Comparison of ENCODE assay signal across 21 cellular contexts in genomic region chr20:45508068-45508886, GRCh38. TPM values are rescaled to one million over a fixed set of nuclear protein-coding genes. Genes with fewer than 3 reads are reported as not detected.
A peak's percentile ranks its signal among the peaks of the same experiment; 100 is the strongest.
DNase-seq lines count a peak whose midpoint lies in the region; ATAC-seq, FAIRE-seq and TF ChIP-seq lines count a peak whose summit lies in the region.
"Had no signal": no experiment of that assay in that cellular context is flagged by ENCODE, and none has a peak within 500 bp of the region (broad histone marks: within the 10 kb centered on the region; RNA-seq: fewer than 3 reads in every experiment).

No MANE protein-coding gene starts in this region.

- peaks cover 0 to 19% of the 10 kb centered on the region in 2 experiments; a peak in 2 of 4 replicates for H3K4me1 ChIP-seq in HCT116 (ENCODE audit: control insufficient read depth in 1 of 2, insufficient read depth in 2 of 2, low read length in 2 of 2)
- peaks cover 0 to 7% of the 10 kb centered on the region in 2 experiments; a peak in 3 of 5 replicates for H3K4me1 ChIP-seq in K562 (replicated peaks in 1 of 2; ENCODE audit: control insufficient read depth in 2 of 2, insufficient read depth in 2 of 2, low read length in 2 of 2)
- no peaks in the 10 kb centered on the region for H3K4me1 ChIP-seq in mucosa of descending colon (ENCODE audit: low read depth)
- H3K4me1 ChIP-seq in gastrocnemius medialis: no peaks in the 10 kb centered on the region
- H3K4me1 ChIP-seq: BE2C had no signal

- POLR2A ChIA-PET in HCT116 (lab: Charles Lee): no interaction called here
- POLR2A ChIA-PET in K562 (lab: Yijun Ruan, JAX): no interaction called here

- H3K4me3 ChIP-seq in HCT116 (replicated peaks in 1 of 2; ENCODE audit: low read depth in 1 of 2, low read length in 2 of 2): no peak overlapping the region
- H3K4me3 ChIP-seq in K562: no peak overlapping the region
- no peak overlapping the region for H3K4me3 ChIP-seq in mucosa of descending colon
- H3K4me3 ChIP-seq in gastrocnemius medialis: no peak overlapping the region
- H3K4me3 ChIP-seq: MG63, Peyer's patch had no signal

- no peak for TF ChIP-seq EP300 in K562 (IDR thresholded peaks at IDR 0.05; ENCODE audit: low read length)

- RAD21 ChIA-PET in HCT116 (lab: Charles Lee; ENCODE audit: low non-redundant PET in 1 of 2, low total read pairs in 2 of 2, uncharacterized antibody in 2 of 2, unreplicated experiment in 2 of 2): no interaction called here

- TF ChIP-seq CTCF in HCT116 (IDR thresholded peaks at IDR 0.05 in 2 of 3, conservative IDR thresholded peaks at IDR 0.05 in 1 of 3; ENCODE audit: borderline replicate concordance in 1 of 3, insufficient read depth in 1 of 3, low read depth in 2 of 3, low read length in 2 of 3): no peak
- no peak for TF ChIP-seq CTCF in K562 (IDR thresholded peaks at IDR 0.05 in 2 of 3, conservative IDR thresholded peaks at IDR 0.05 in 1 of 3; ENCODE audit: insufficient read depth in 2 of 3, low read depth in 1 of 3, low read length in 3 of 3)
- no peak for TF ChIP-seq CTCF in mucosa of descending colon (IDR thresholded peaks at IDR 0.05)
- TF ChIP-seq CTCF in gastrocnemius medialis (IDR thresholded peaks at IDR 0.05 in 4 of 5, conservative IDR thresholded peaks at IDR 0.05 in 1 of 5): no peak

- no peaks in the 10 kb centered on the region for H3K79me2 ChIP-seq in HCT116 (ENCODE audit: insufficient read depth, low read length)
- H3K79me2 ChIP-seq in K562 (ENCODE audit: control insufficient read depth, insufficient read depth, low read length): no peaks in the 10 kb centered on the region

- no peak for TF ChIP-seq RAD21 in HCT116 (IDR thresholded peaks at IDR 0.05; ENCODE audit: low read depth)
- no peak for TF ChIP-seq RAD21 in K562 (CRISPR knock-in tag; conservative IDR thresholded peaks at IDR 0.05 in 1 of 2, IDR thresholded peaks at IDR 0.05 in 1 of 2)

- DNase-seq in HCT116 (ENCODE audit: low read depth, low spot score) (no peak), M059J (ENCODE audit: low read depth) (peak; percentile 44), K562 (ENCODE audit: extremely low read depth in 1 of 4, low spot score in 3 of 4) (no peak), mucosa of descending colon (no peak), gastrocnemius medialis (no peak), cortex of kidney (lab: John Stamatoyannopoulos, UW) (no peak), medulla oblongata (ENCODE audit: extremely low spot score) (no peak)
- DNase-seq: BE2C; CD8-positive, alpha-beta T cell; EL; H9; MG63; NCI-H1092 treated with DMSO at 0.1 percent for 48 hours; NCI-H1694 treated with DMSO at 0.1 percent for 48 hours; NCI-H345; NCI-H526 treated with DMSO at 0.1 percent for 48 hours; Right ventricle myocardium superior; SK-N-SH had no signal

- H3K9me3 ChIP-seq in HCT116 (ENCODE audit: control insufficient read depth in 1 of 2, insufficient read depth in 1 of 2, low read depth in 1 of 2, low read length in 2 of 2) (no peaks in the 10 kb centered on the region), K562 (replicated peaks; ENCODE audit: control insufficient read depth, insufficient read depth, low read depth, low read length) (no peaks in the 10 kb centered on the region), mucosa of descending colon (no peaks in the 10 kb centered on the region), gastrocnemius medialis (no peaks in the 10 kb centered on the region)
- H3K9me3 ChIP-seq: BE2C, MG63, Peyer's patch, SK-N-SH had no signal

- H3K27me3 ChIP-seq in HCT116 (ENCODE audit: insufficient read depth, low read length) (0 out of 2 replicates have a peak, but pooled peaks cover 2% of the 10 kb centered on the region), K562 (ENCODE audit: control insufficient read depth in 2 of 2, insufficient read depth in 2 of 2, low read length in 2 of 2) (peaks cover 0 to 3% of the 10 kb centered on the region in 2 experiments; a peak in 1 of 5 replicates), gastrocnemius medialis (no peaks in the 10 kb centered on the region)
- H3K27me3 ChIP-seq: BE2C, Peyer's patch had no signal

- intact Hi-C loops in HCT116 (cut with micrococcal nuclease): no loop called here
- intact Hi-C loops in K562 (cut with micrococcal nuclease): no loop called here
- intact Hi-C loops in mucosa of descending colon (cut with DNase I, micrococcal nuclease): no loop called here
- intact Hi-C loops in gastrocnemius medialis (cut with DNase I; ENCODE audit: low total_unique reads): no loop called here

- H3K27ac ChIP-seq in HCT116 (ENCODE audit: low read depth, low read length) (no peak overlapping the region), K562 (ENCODE audit: extremely low read depth, low read depth, low read length) (no peak overlapping the region; the same call in 2 of the 3 replicates), gastrocnemius medialis (no peak overlapping the region)

- H3K9me2 ChIP-seq in HCT116 (ENCODE audit: insufficient read depth): no peaks in the 10 kb centered on the region
- H3K9me2 ChIP-seq: SK-N-SH had no signal

- TF ChIP-seq POLR2A in HCT116 (IDR thresholded peaks at IDR 0.05; ENCODE audit: borderline replicate concordance, extremely low read depth, insufficient read depth, insufficient read length) (no peak), K562 (conservative IDR thresholded peaks at IDR 0.05) (no peak), gastrocnemius medialis (IDR thresholded peaks at IDR 0.05) (no peak)

- H3K4me2 ChIP-seq in HCT116 (ENCODE audit: low read length): peak overlapping the region; percentile 52
- H3K4me2 ChIP-seq in K562 (ENCODE audit: insufficient read depth, low read length): 0 out of 2 replicates have a peak overlapping the region, but pooled peaks have one; percentile 8
- H3K4me2 ChIP-seq: SK-N-SH had no signal

- BruUV-seq in HCT116 (replicated peaks; lab: Mats Ljungman, UMichigan): no TSS peak
- no TSS peak for BruUV-seq in K562 (replicated peaks; lab: Mats Ljungman, UMichigan)

- H3K36me3 ChIP-seq in HCT116 (ENCODE audit: control insufficient read depth in 1 of 2, insufficient read depth in 2 of 2, low read length in 2 of 2) (no peaks in the 10 kb centered on the region), K562 (ENCODE audit: control insufficient read depth, insufficient read depth, low read length) (no peaks in the 10 kb centered on the region), mucosa of descending colon (ENCODE audit: low read depth) (no peaks in the 10 kb centered on the region), gastrocnemius medialis (no peaks in the 10 kb centered on the region)
- H3K36me3 ChIP-seq: BE2C, MG63, Peyer's patch had no signal

- 1% methylated on average over 7 of the region's 7 CpGs for WGBS in K562 (ENCODE audit: insufficient coverage, low coverage, missing lambda C conversion rate)

- no peak for FAIRE-seq in K562 (lab: Jason Lieb, UNC)

- no peaks in the 10 kb centered on the region for H3K9me1 ChIP-seq in K562 (ENCODE audit: control insufficient read depth, insufficient read depth, low read length)

- H3K9ac ChIP-seq in HCT116 (ENCODE audit: low read length): no peak overlapping the region
- no peak overlapping the region for H3K9ac ChIP-seq in K562 (ENCODE audit: insufficient read depth in 1 of 2, low read depth in 2 of 2, low read length in 2 of 2)
- H3K9ac ChIP-seq: SK-N-SH had no signal

- no peaks in the 10 kb centered on the region for H4K20me1 ChIP-seq in HCT116 (ENCODE audit: insufficient read depth)
- H4K20me1 ChIP-seq in K562 (replicated peaks; ENCODE audit: control insufficient read depth, insufficient read depth, low read length): no peaks in the 10 kb centered on the region

- CTCF ChIA-PET in HCT116 (lab: Charles Lee) (no interaction called here), K562 (lab: Yijun Ruan, JAX; ENCODE audit: low intra/inter-chr PET ratio) (no interaction called here)

- H2AFZ ChIP-seq in HCT116 (ENCODE audit: low read depth, low read length, poor library complexity, severe bottlenecking): no peak overlapping the region
- no peak overlapping the region for H2AFZ ChIP-seq in K562 (ENCODE audit: low read depth, low read length)

- in situ Hi-C loops in K562 (cut with MboI): no loop called here
- in situ Hi-C loops in gastrocnemius medialis (cut with MboI; ENCODE audit: low sequenced_read_pairs in 4 of 4): loop anchor here in 1 of 4 donors (25.0 kb wide), 1 partner anchor 954 kb away; no protein-coding TSS in a partner anchor

- ATAC-seq in HCT116: no peak
- peak; percentile 49 for ATAC-seq in K562
- peak; percentile 86 for ATAC-seq in mucosa of descending colon
- no peak for ATAC-seq in gastrocnemius medialis
- ATAC-seq: CD8-positive, alpha-beta T cell had no signal

RNA-seq across cellular contexts. Expression of gene SPINT3, which starts 7.1 kb away (rescaled TPM):
- total RNA-seq in HCT116 (2021; ENCODE audit: unreplicated experiment) (not detected), K562 (2014; rRNA removed) (not detected in 2 replicates), K562 (2014; rRNA removed; fragmentation: Illumina TruSeq; extraction: Trizol) (not detected in 2 replicates), K562 (2015; rRNA removed; fragmentation: Illumina TruSeq; extraction: Trizol) (not detected in 2 replicates), K562 (2021) (not detected in 2 replicates), mucosa of descending colon (not detected), gastrocnemius medialis (not detected)
- not detected in 2 replicates for polyA plus RNA-seq in HCT116 (2012)
- total RNA-seq in M059J (2014; rRNA removed; shearing (Covaris generic)): not detected in 2 replicates
- not detected in 2 replicates for total RNA-seq in K562 (2011; cell fraction: chromatin; rRNA removed; ENCODE audit: low replicate concordance)
- not detected in 2 replicates for total RNA-seq in K562 (2011; cell fraction: nucleolus; rRNA removed)
- total RNA-seq in K562 (2011; cell fraction: nucleoplasm; rRNA removed): not detected in 2 replicates
- polyA plus RNA-seq in K562 (2011; rRNA removed) (not detected in 2 replicates), K562 (2014; fragmentation: Illumina TruSeq; extraction: Trizol) (not detected in 2 replicates), K562 (2014; fragmentation: Nextera tagmentation; extraction: Ambion mirVana) (not detected), K562 (2014; rRNA removed) (not detected in 2 replicates)
- not detected in 2 replicates for polyA plus RNA-seq in K562 (2011; cell fraction: cytosol; rRNA removed)
- polyA plus RNA-seq in K562 (2011; cell fraction: nucleus; rRNA removed): not detected in 2 replicates
- not detected in 2 replicates for polyA plus RNA-seq in K562 (2012)
- not detected in 2 replicates for polyA minus RNA-seq in K562 (2011; rRNA and poly(A)+ RNA removed)
- polyA minus RNA-seq in K562 (2011; cell fraction: cytosol; rRNA and poly(A)+ RNA removed): not detected in 2 replicates
- not detected in 2 replicates for polyA minus RNA-seq in K562 (2011; cell fraction: nucleus; rRNA and poly(A)+ RNA removed)
- total RNA-seq: CD8-positive, alpha-beta T cell; H9; HT1080; Peyer's patch; Right ventricle myocardium superior had no signal
- polyA plus RNA-seq: AG04450, SK-N-SH had no signal

RNA-seq across cellular contexts. Expression of gene WFDC6, which starts 31.0 kb away (rescaled TPM):
- not detected for total RNA-seq in HCT116 (2021; ENCODE audit: unreplicated experiment)
- not detected in 2 replicates for polyA plus RNA-seq in HCT116 (2012)
- not detected in 2 replicates for total RNA-seq in M059J (2014; rRNA removed; shearing (Covaris generic))
- total RNA-seq in K562 (2011; cell fraction: chromatin; rRNA removed; ENCODE audit: low replicate concordance): not detected in 2 replicates
- total RNA-seq in K562 (2011; cell fraction: nucleolus; rRNA removed): not detected in 2 replicates
- total RNA-seq in K562 (2011; cell fraction: nucleoplasm; rRNA removed): not detected in 2 replicates
- not detected in 2 replicates for total RNA-seq in K562 (2014; rRNA removed)
- total RNA-seq in K562 (2014; rRNA removed; fragmentation: Illumina TruSeq; extraction: Trizol): not detected in 2 replicates
- not detected in 2 replicates for total RNA-seq in K562 (2015; rRNA removed; fragmentation: Illumina TruSeq; extraction: Trizol)
- total RNA-seq in K562 (2021): not detected in 2 replicates
- polyA plus RNA-seq in K562 (2011; rRNA removed): not detected in 2 replicates
- not detected in 2 replicates for polyA plus RNA-seq in K562 (2011; cell fraction: cytosol; rRNA removed)
- polyA plus RNA-seq in K562 (2011; cell fraction: nucleus; rRNA removed): not detected in 2 replicates
- not detected in 2 replicates for polyA plus RNA-seq in K562 (2012)
- not detected in 2 replicates for polyA plus RNA-seq in K562 (2014; fragmentation: Illumina TruSeq; extraction: Trizol)
- not detected for polyA plus RNA-seq in K562 (2014; fragmentation: Nextera tagmentation; extraction: Ambion mirVana)
- polyA plus RNA-seq in K562 (2014; rRNA removed): not detected in 2 replicates
- polyA minus RNA-seq in K562 (2011; rRNA and poly(A)+ RNA removed): not detected in 2 replicates
- not detected in 2 replicates for polyA minus RNA-seq in K562 (2011; cell fraction: cytosol; rRNA and poly(A)+ RNA removed)
- polyA minus RNA-seq in K562 (2011; cell fraction: nucleus; rRNA and poly(A)+ RNA removed): not detected in 2 replicates
- total RNA-seq in mucosa of descending colon: not detected
- not detected for total RNA-seq in gastrocnemius medialis
- total RNA-seq: CD8-positive, alpha-beta T cell; H9; HT1080; Peyer's patch; Right ventricle myocardium superior had no signal
- polyA plus RNA-seq: AG04450, SK-N-SH had no signal

RNA-seq across cellular contexts. Expression of gene WFDC2, which starts 38.7 kb away (rescaled TPM):
- 1.1 TPM for total RNA-seq in HCT116 (2021; ENCODE audit: unreplicated experiment)
- 0.29 and 1.0 TPM in 2 replicates for polyA plus RNA-seq in HCT116 (2012)
- not detected in 2 replicates for total RNA-seq in M059J (2014; rRNA removed; shearing (Covaris generic))
- total RNA-seq in K562 (2011; cell fraction: chromatin; rRNA removed; ENCODE audit: low replicate concordance): not detected in 2 replicates
- total RNA-seq in K562 (2011; cell fraction: nucleolus; rRNA removed): not detected in 2 replicates
- not detected in 2 replicates for total RNA-seq in K562 (2011; cell fraction: nucleoplasm; rRNA removed)
- total RNA-seq in K562 (2014; rRNA removed): not detected in 2 replicates
- not detected in 2 replicates for total RNA-seq in K562 (2014; rRNA removed; fragmentation: Illumina TruSeq; extraction: Trizol)
- total RNA-seq in K562 (2015; rRNA removed; fragmentation: Illumina TruSeq; extraction: Trizol): not detected in 2 replicates
- total RNA-seq in K562 (2021): not detected in 2 replicates
- not detected in 2 replicates for polyA plus RNA-seq in K562 (2011; rRNA removed)
- not detected in 2 replicates for polyA plus RNA-seq in K562 (2011; cell fraction: cytosol; rRNA removed)
- not detected in 2 replicates for polyA plus RNA-seq in K562 (2011; cell fraction: nucleus; rRNA removed)
- polyA plus RNA-seq in K562 (2012): not detected in 2 replicates
- not detected in 2 replicates for polyA plus RNA-seq in K562 (2014; fragmentation: Illumina TruSeq; extraction: Trizol)
- polyA plus RNA-seq in K562 (2014; fragmentation: Nextera tagmentation; extraction: Ambion mirVana): not detected
- not detected in 2 replicates for polyA plus RNA-seq in K562 (2014; rRNA removed)
- not detected in 2 replicates for polyA minus RNA-seq in K562 (2011; rRNA and poly(A)+ RNA removed)
- not detected in 2 replicates for polyA minus RNA-seq in K562 (2011; cell fraction: cytosol; rRNA and poly(A)+ RNA removed)
- not detected in 2 replicates for polyA minus RNA-seq in K562 (2011; cell fraction: nucleus; rRNA and poly(A)+ RNA removed)
- 100 to 1,000 TPM in 1 of 3 donors, 10 to 100 TPM in 2; 65.7 to 183 (median 78.0) TPM for total RNA-seq in mucosa of descending colon
- total RNA-seq in gastrocnemius medialis: not detected
- total RNA-seq: CD8-positive, alpha-beta T cell; HT1080 had no signal
- polyA plus RNA-seq: AG04450 had no signal

RNA-seq across cellular contexts. Expression of gene EPPIN, which starts 38.9 kb away (rescaled TPM):
- total RNA-seq in HCT116 (2021; ENCODE audit: unreplicated experiment): not detected
- not detected in 2 replicates for polyA plus RNA-seq in HCT116 (2012)
- not detected in 2 replicates for total RNA-seq in M059J (2014; rRNA removed; shearing (Covaris generic))
- not detected in 2 replicates for total RNA-seq in K562 (2011; cell fraction: chromatin; rRNA removed; ENCODE audit: low replicate concordance)
- total RNA-seq in K562 (2011; cell fraction: nucleolus; rRNA removed): not detected in 2 replicates
- not detected in 2 replicates for total RNA-seq in K562 (2011; cell fraction: nucleoplasm; rRNA removed)
- not detected in 2 replicates for total RNA-seq in K562 (2014; rRNA removed)
- total RNA-seq in K562 (2014; rRNA removed; fragmentation: Illumina TruSeq; extraction: Trizol): not detected in 2 replicates
- not detected in 2 replicates for total RNA-seq in K562 (2015; rRNA removed; fragmentation: Illumina TruSeq; extraction: Trizol)
- total RNA-seq in K562 (2021): not detected in 2 replicates
- not detected in 2 replicates for polyA plus RNA-seq in K562 (2011; rRNA removed)
- not detected in 2 replicates for polyA plus RNA-seq in K562 (2011; cell fraction: cytosol; rRNA removed)
- polyA plus RNA-seq in K562 (2011; cell fraction: nucleus; rRNA removed): not detected in 2 replicates
- polyA plus RNA-seq in K562 (2012): not detected in 2 replicates
- polyA plus RNA-seq in K562 (2014; fragmentation: Illumina TruSeq; extraction: Trizol): not detected in 2 replicates
- polyA plus RNA-seq in K562 (2014; fragmentation: Nextera tagmentation; extraction: Ambion mirVana): not detected
- polyA plus RNA-seq in K562 (2014; rRNA removed): not detected in 2 replicates
- not detected in 2 replicates for polyA minus RNA-seq in K562 (2011; rRNA and poly(A)+ RNA removed)
- polyA minus RNA-seq in K562 (2011; cell fraction: cytosol; rRNA and poly(A)+ RNA removed): not detected in 2 replicates
- not detected in 2 replicates for polyA minus RNA-seq in K562 (2011; cell fraction: nucleus; rRNA and poly(A)+ RNA removed)
- not detected for total RNA-seq in mucosa of descending colon
- total RNA-seq in gastrocnemius medialis: not detected
- total RNA-seq: CD8-positive, alpha-beta T cell; H9; HT1080; Peyer's patch; Right ventricle myocardium superior had no signal
- polyA plus RNA-seq: AG04450, SK-N-SH had no signal

Comparison
In these comparisons a context has a peak if more than half of its experiments do, and no peak if none do; other contexts are left out.
1. ATAC-seq: peak in K562 (single experiment) and mucosa of descending colon (single experiment); none in HCT116 (single experiment) and gastrocnemius medialis (0 of 2).
2. RNA of gene WFDC2, which starts 38.7 kb away (total RNA-seq): 65.7 to 183 TPM in mucosa of descending colon; 1.1 TPM in HCT116 (single experiment), not detected in M059J, not detected in K562 and not detected in gastrocnemius medialis; every median in the first group is over 10 times any median in the second.
3. Of the 22 proteins assayed by ChIP-seq in both K562 and HCT116: peak only in K562: JUND; only in HCT116: FOSL1; in both: none; in neither: 19; mixed calls (peak in some experiments, not most) for 1.